Comparison of ENCODE assay signal across 17 cellular contexts in the genomic region with DNA sequence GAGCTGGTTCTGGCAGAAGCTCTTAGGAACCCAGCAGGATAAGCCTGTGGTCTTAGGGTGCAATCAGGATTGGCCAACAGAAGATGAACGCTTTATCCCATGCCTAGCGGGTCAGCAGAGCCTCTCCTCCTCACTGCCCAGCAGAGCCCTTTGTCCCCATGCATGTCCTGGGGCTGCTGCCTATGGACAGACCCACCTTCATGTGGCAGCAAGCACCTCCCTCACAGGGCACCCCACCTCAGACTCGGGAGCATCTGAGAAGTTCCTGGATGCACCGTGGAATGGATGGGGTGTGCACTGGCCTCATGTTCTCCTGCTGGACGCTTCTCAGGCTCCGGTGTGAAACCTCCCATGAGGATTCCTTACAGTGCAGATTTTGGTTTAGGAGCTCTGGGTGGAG.
DNase-seq lines count a peak whose midpoint lies in the region; ATAC-seq and TF ChIP-seq lines count a peak whose summit lies in the region.
"Had no signal": no experiment of that assay in that cellular context is flagged by ENCODE, and none has a peak within 500 bp of the region (broad histone marks: within the 10 kb centered on the region; RNA-seq: fewer than 3 reads in every experiment).

No MANE protein-coding gene starts in this region.

- H3K9me3 ChIP-seq in spleen = no peaks in the 10 kb centered on the region

- peak; percentile 42 for DNase-seq in natural killer cell treated with Interleukin-12 subunit alpha and Interleukin-12 subunit beta and Interleukin-15 and Interleukin-18, amount 100 ng/mL, for 72 hours (ENCODE audit: low spot score)
- no peak for DNase-seq in natural killer cell
- no peak for DNase-seq in effector memory CD8-positive, alpha-beta T cell
- DNase-seq in spleen = peak; percentile 63
- no peak for DNase-seq in activated naive CD4-positive, alpha-beta T cell treated with anti-CD3 and anti-CD28 coated beads, Interleukin-2, amount 50 U/mL, for 72 hours (ENCODE audit: low spot score in 2 of 2)
- DNase-seq in NCI-H2196 (lab: John Stamatoyannopoulos, UW; ENCODE audit: unreplicated experiment) = no peak
- DNase-seq in GDM1 (lab: John Stamatoyannopoulos, UW) = no peak
- DNase-seq: NCI-H146, NCI-H345, NCI-H526 treated with DMSO at 0.1 percent for 48 hours, OCI-M1 had no signal

- no peak overlapping the region for H3K4me3 ChIP-seq in spleen
- H3K4me3 ChIP-seq: GM23338, K562 had no signal

- peaks cover 0 to 24% (median 0%) of the 10 kb centered on the region in 7 donors for H3K27me3 ChIP-seq in spleen (replicated peaks in 1 of 7)

- H3K4me3 Mint-ChIP-seq in natural killer cell treated with Interleukin-12 subunit alpha and Interleukin-12 subunit beta and Interleukin-15 and Interleukin-18, amount 100 ng/mL, for 72 hours = no peak overlapping the region
- no peak overlapping the region for H3K4me3 Mint-ChIP-seq in natural killer cell
- H3K4me3 Mint-ChIP-seq in effector memory CD8-positive, alpha-beta T cell = no peak overlapping the region
- H3K4me3 Mint-ChIP-seq: B cell, GM23338 had no signal

- H3K9me3 Mint-ChIP-seq in natural killer cell treated with Interleukin-12 subunit alpha and Interleukin-12 subunit beta and Interleukin-15 and Interleukin-18, amount 100 ng/mL, for 72 hours = no peaks in the 10 kb centered on the region
- peaks cover 0 to 3% of the 10 kb centered on the region in 2 donors for H3K9me3 Mint-ChIP-seq in natural killer cell
- H3K9me3 Mint-ChIP-seq in effector memory CD8-positive, alpha-beta T cell = no peaks in the 10 kb centered on the region
- H3K9me3 Mint-ChIP-seq in activated naive CD4-positive, alpha-beta T cell treated with anti-CD3 and anti-CD28 coated beads, Interleukin-2, amount 50 U/mL, for 72 hours = peaks cover 0 to 12% of the 10 kb centered on the region in 2 donors
- H3K9me3 Mint-ChIP-seq: GM23338 had no signal

- peaks cover 1 to 2% of the 10 kb centered on the region in 2 donors for H3K27me3 Mint-ChIP-seq in natural killer cell treated with Interleukin-12 subunit alpha and Interleukin-12 subunit beta and Interleukin-15 and Interleukin-18, amount 100 ng/mL, for 72 hours
- H3K27me3 Mint-ChIP-seq in natural killer cell (ENCODE audit: low read depth in 2 of 2) = peaks cover 3 to 7% of the 10 kb centered on the region in 2 donors
- H3K27me3 Mint-ChIP-seq in effector memory CD8-positive, alpha-beta T cell = peaks cover 0 to 4% of the 10 kb centered on the region in 2 donors

- peaks cover 7 to 10% of the 10 kb centered on the region in 2 donors for H3K4me1 Mint-ChIP-seq in natural killer cell treated with Interleukin-12 subunit alpha and Interleukin-12 subunit beta and Interleukin-15 and Interleukin-18, amount 100 ng/mL, for 72 hours (ENCODE audit: low read depth in 2 of 2)
- peaks cover 4 to 16% of the 10 kb centered on the region in 2 donors for H3K4me1 Mint-ChIP-seq in natural killer cell
- H3K4me1 Mint-ChIP-seq in effector memory CD8-positive, alpha-beta T cell (ENCODE audit: low read depth in 2 of 2) = peaks cover 0 to 20% of the 10 kb centered on the region in 2 donors
- H3K4me1 Mint-ChIP-seq: GM23338 had no signal

- no peak for TF ChIP-seq POLR2A in spleen (IDR thresholded peaks at IDR 0.05)

- peaks cover 0 to 44% (median 10%) of the 10 kb centered on the region in 6 donors for H3K4me1 ChIP-seq in spleen

- no peak for ATAC-seq in natural killer cell treated with Interleukin-12 subunit alpha and Interleukin-12 subunit beta and Interleukin-15 and Interleukin-18, amount 100 ng/mL, for 72 hours
- ATAC-seq in natural killer cell (no peak), HG03135 (IDR thresholded peaks at IDR 0.05; ENCODE audit: unreplicated experiment) (no peak)
- no peak for ATAC-seq in effector memory CD8-positive, alpha-beta T cell (replicated peaks)
- ATAC-seq in activated naive CD4-positive, alpha-beta T cell treated with anti-CD3 and anti-CD28 coated beads, Interleukin-2, amount 50 U/mL, for 72 hours = no peak
- ATAC-seq: GM23338, K562 had no signal

- H3K36me3 Mint-ChIP-seq in natural killer cell treated with Interleukin-12 subunit alpha and Interleukin-12 subunit beta and Interleukin-15 and Interleukin-18, amount 100 ng/mL, for 72 hours = no peaks in the 10 kb centered on the region
- H3K36me3 Mint-ChIP-seq in natural killer cell = no peaks in the 10 kb centered on the region
- H3K36me3 Mint-ChIP-seq in effector memory CD8-positive, alpha-beta T cell (ENCODE audit: insufficient read depth) = no peaks in the 10 kb centered on the region
- H3K36me3 Mint-ChIP-seq in activated naive CD4-positive, alpha-beta T cell treated with anti-CD3 and anti-CD28 coated beads, Interleukin-2, amount 50 U/mL, for 72 hours = no peaks in the 10 kb centered on the region
- H3K36me3 Mint-ChIP-seq: CD8-positive, alpha-beta memory T cell had no signal

- no peak overlapping the region for H3K27ac ChIP-seq in spleen
- H3K27ac ChIP-seq: RWPE1 had no signal

- intact Hi-C loops in natural killer cell (cut with micrococcal nuclease) (no loop called here), spleen (cut with DNase I; ENCODE audit: low total_unique reads) (no loop called here)

- no peak overlapping the region for H3K27ac Mint-ChIP-seq in natural killer cell treated with Interleukin-12 subunit alpha and Interleukin-12 subunit beta and Interleukin-15 and Interleukin-18, amount 100 ng/mL, for 72 hours
- no peak overlapping the region for H3K27ac Mint-ChIP-seq in natural killer cell
- peak overlapping the region; percentile 74 to 93 for H3K27ac Mint-ChIP-seq in effector memory CD8-positive, alpha-beta T cell
- H3K27ac Mint-ChIP-seq in activated naive CD4-positive, alpha-beta T cell treated with anti-CD3 and anti-CD28 coated beads, Interleukin-2, amount 50 U/mL, for 72 hours = no peak overlapping the region
- H3K27ac Mint-ChIP-seq: B cell, GM23338 had no signal

- no peaks in the 10 kb centered on the region for H3K36me3 ChIP-seq in spleen

- TF ChIP-seq CTCF in natural killer cell (IDR thresholded peaks at IDR 0.05) (no peak), spleen (IDR thresholded peaks at IDR 0.05 in 8 of 11, conservative IDR thresholded peaks at IDR 0.05 in 3 of 11) (no peak)

- 76 to 90% (median 88%) methylated on average over 2 to 6 of the region's 6 CpGs for WGBS in spleen, 5 donors

Comparison
In these comparisons a context has a peak if more than half of its experiments do, and no peak if none do; other contexts are left out.
1. DNase-seq: peak in natural killer cell treated with Interleukin-12 subunit alpha and Interleukin-12 subunit beta and Interleukin-15 and Interleukin-18, amount 100 ng/mL, for 72 hours (single experiment) and spleen (single experiment); none in natural killer cell (single experiment), effector memory CD8-positive, alpha-beta T cell (0 of 3), activated naive CD4-positive, alpha-beta T cell treated with anti-CD3 and anti-CD28 coated beads, Interleukin-2, amount 50 U/mL, for 72 hours (0 of 2), NCI-H2196 (single experiment) and GDM1 (single experiment).
2. H3K27ac Mint-ChIP-seq: peak in effector memory CD8-positive, alpha-beta T cell (2 of 2); none in natural killer cell treated with Interleukin-12 subunit alpha and Interleukin-12 subunit beta and Interleukin-15 and Interleukin-18, amount 100 ng/mL, for 72 hours (0 of 2), natural killer cell (0 of 2) and activated naive CD4-positive, alpha-beta T cell treated with anti-CD3 and anti-CD28 coated beads, Interleukin-2, amount 50 U/mL, for 72 hours (0 of 2).